In the genomic region with DNA sequence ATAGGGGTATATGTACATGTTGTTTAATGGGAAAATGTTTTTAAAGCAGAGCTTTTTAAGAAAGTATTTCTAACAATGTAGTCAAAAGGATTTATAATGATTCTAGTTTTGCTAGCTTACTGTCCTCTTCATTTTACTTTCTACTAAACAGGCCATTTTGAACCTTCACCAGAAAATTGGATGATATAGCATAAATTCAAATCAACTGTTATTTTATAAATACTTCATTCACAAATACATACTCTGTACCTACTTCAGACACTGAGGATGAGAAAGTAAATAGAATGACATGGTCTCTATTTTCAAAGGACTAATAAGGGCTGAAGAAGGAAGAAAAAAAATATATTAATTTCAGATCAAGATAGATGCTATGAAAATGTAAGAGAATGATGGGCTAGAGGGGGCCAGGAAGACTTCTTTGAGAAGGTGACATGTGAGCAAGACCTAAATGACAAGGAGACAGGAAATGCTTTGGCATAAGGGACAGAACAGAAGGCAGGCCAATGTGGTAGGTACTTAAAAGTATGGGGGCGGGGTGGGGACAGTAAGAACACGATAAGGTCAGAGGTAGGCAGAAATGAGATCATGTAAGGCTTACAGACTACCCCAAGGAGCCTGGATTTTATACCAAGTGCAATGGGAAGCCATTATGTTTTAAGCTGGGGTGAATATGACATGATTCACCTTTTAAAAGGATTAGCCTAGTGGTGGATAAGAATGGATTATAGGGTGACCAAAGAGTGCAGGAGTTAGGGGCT, we compare ENCODE assay signal across 14 cellular contexts. TPM values are rescaled to one million over a fixed set of nuclear protein-coding genes. Genes with fewer than 3 reads are reported as not detected.
DNase-seq lines count a peak whose midpoint lies in the region; ATAC-seq and TF ChIP-seq lines count a peak whose summit lies in the region.
"Had no signal": no experiment of that assay in that cellular context is flagged by ENCODE, and none has a peak within 500 bp of the region (broad histone marks: within the 10 kb centered on the region; RNA-seq: fewer than 3 reads in every experiment).

No MANE protein-coding gene starts in this region.

- CTCF ChIA-PET in activated CD4-positive, alpha-beta T cell treated with anti-CD3 and anti-CD28 coated beads for 36 hours (lab: Charles Lee): interaction anchor here (0.9 to 2.9 kb wide), 5 partner anchors 10 to 183 kb away, joined by 3 to 11 read pairs (median 5); no protein-coding TSS in a partner anchor

- intact Hi-C loops in activated CD4-positive, alpha-beta T cell treated with anti-CD3 and anti-CD28 coated beads for 36 hours (cut with DNase I, micrococcal nuclease): loop anchor here (2.0 to 10.0 kb wide), 3 partner anchors 19 to 585 kb away; partner anchors contain the start of genes PIK3CG (in 1 of the 2) and SYPL1 (in 1 of the 2)

- H3K27ac Mint-ChIP-seq in activated CD4-positive, alpha-beta T cell treated with anti-CD3 and anti-CD28 coated beads for 36 hours: peak overlapping the region; percentile 96
- H3K27ac Mint-ChIP-seq in activated naive CD8-positive, alpha-beta T cell treated with anti-CD3 and anti-CD28 coated beads, Interleukin-2, amount 10 ng/mL, durations not matched to agents 7 days and 5 days: peak overlapping the region; percentile 27

- peak overlapping the region; percentile 94 for H3K4me3 Mint-ChIP-seq in activated CD4-positive, alpha-beta T cell treated with anti-CD3 and anti-CD28 coated beads for 36 hours
- H3K4me3 Mint-ChIP-seq in activated naive CD8-positive, alpha-beta T cell treated with anti-CD3 and anti-CD28 coated beads, Interleukin-2, amount 10 ng/mL, durations not matched to agents 7 days and 5 days: peak overlapping the region; percentile 20

- no peaks in the 10 kb centered on the region for H3K9me3 Mint-ChIP-seq in activated CD4-positive, alpha-beta T cell treated with anti-CD3 and anti-CD28 coated beads for 36 hours (ENCODE audit: low read depth)
- no peaks in the 10 kb centered on the region for H3K9me3 Mint-ChIP-seq in activated naive CD8-positive, alpha-beta T cell treated with anti-CD3 and anti-CD28 coated beads, Interleukin-2, amount 10 ng/mL, durations not matched to agents 7 days and 5 days

- peaks cover 52% of the 10 kb centered on the region for H3K4me1 Mint-ChIP-seq in activated CD4-positive, alpha-beta T cell treated with anti-CD3 and anti-CD28 coated beads for 36 hours
- H3K4me1 Mint-ChIP-seq in activated naive CD8-positive, alpha-beta T cell treated with anti-CD3 and anti-CD28 coated beads, Interleukin-2, amount 10 ng/mL, durations not matched to agents 7 days and 5 days: peaks cover 48% of the 10 kb centered on the region

- ATAC-seq in activated CD4-positive, alpha-beta T cell treated with anti-CD3 and anti-CD28 coated beads for 36 hours: peak; percentile 75
- peak; percentile 8 for ATAC-seq in activated naive CD8-positive, alpha-beta T cell treated with anti-CD3 and anti-CD28 coated beads, Interleukin-2, amount 10 ng/mL, durations not matched to agents 7 days and 5 days (ENCODE audit: low read depth)
- no peak for ATAC-seq in HG02623 (IDR thresholded peaks at IDR 0.05; ENCODE audit: unreplicated experiment)

- POLR2A ChIA-PET in activated CD4-positive, alpha-beta T cell treated with anti-CD3 and anti-CD28 coated beads for 36 hours (lab: Charles Lee): interaction anchor here (0.6 to 1.4 kb wide), 7 partner anchors 10 to 183 kb away, joined by 3 to 7 read pairs (median 4); no protein-coding TSS in a partner anchor
- POLR2A ChIA-PET in activated naive CD8-positive, alpha-beta T cell treated with anti-CD3 and anti-CD28 coated beads, Interleukin-2, amount 10 ng/mL, durations not matched to agents 7 days and 5 days (lab: Charles Lee): no interaction called here

- H3K4me3 ChIP-seq in foreskin fibroblast (ENCODE audit: low read depth in 1 of 2, low read length in 2 of 2): no peak overlapping the region
- H3K4me3 ChIP-seq: MG63, tibial nerve had no signal

- no peak for TF ChIP-seq CTCF in foreskin fibroblast (IDR thresholded peaks at IDR 0.05; ENCODE audit: low read depth, low read length)

- H3K27me3 Mint-ChIP-seq in activated CD4-positive, alpha-beta T cell treated with anti-CD3 and anti-CD28 coated beads for 36 hours: no peaks in the 10 kb centered on the region
- no peaks in the 10 kb centered on the region for H3K27me3 Mint-ChIP-seq in activated naive CD8-positive, alpha-beta T cell treated with anti-CD3 and anti-CD28 coated beads, Interleukin-2, amount 10 ng/mL, durations not matched to agents 7 days and 5 days

- H3K36me3 Mint-ChIP-seq in activated CD4-positive, alpha-beta T cell treated with anti-CD3 and anti-CD28 coated beads for 36 hours (ENCODE audit: low read depth): peaks cover 86% of the 10 kb centered on the region
- peaks cover 31% of the 10 kb centered on the region for H3K36me3 Mint-ChIP-seq in activated naive CD8-positive, alpha-beta T cell treated with anti-CD3 and anti-CD28 coated beads, Interleukin-2, amount 10 ng/mL, durations not matched to agents 7 days and 5 days

- DNase-seq in activated CD4-positive, alpha-beta T cell treated with anti-CD3 and anti-CD28 coated beads for 36 hours: peak; percentile 69
- DNase-seq in activated CD4-positive, alpha-beta T cell treated with anti-CD3 and anti-CD28 coated beads, Interleukin-2, amount 50 U/mL, for 1 hour: no peak
- DNase-seq in NCI-H69 (lab: John Stamatoyannopoulos, UW): peak; percentile 20
- DNase-seq in activated naive CD8-positive, alpha-beta T cell treated with anti-CD3 and anti-CD28 coated beads, Interleukin-2, amount 10 ng/mL, durations not matched to agents 7 days and 5 days: no peak
- DNase-seq in stimulated activated CD4-positive, alpha-beta T cell treated with anti-CD3 and anti-CD28 coated beads, Interleukin-1b, Interleukin-23, amount 100 ng/mL, for 48 hours: peak; percentile 62
- DNase-seq in activated effector memory CD4-positive, alpha-beta T cell treated with anti-CD3 and anti-CD28 coated beads, Interleukin-2, amount 50 U/mL, for 16 hours: no peak
- no peak for DNase-seq in foreskin fibroblast
- DNase-seq: activated effector memory CD4-positive, alpha-beta T cell treated with Interleukin-2 at 50 U/mL for 16 hours; GOT3; MG63; NCI-H226; RPMI8226 had no signal

RNA-seq across cellular contexts. Expression of gene NAMPT, which starts 5.2 kb away (rescaled TPM):
- 1,000 to 10,000 TPM in 1 of 2 experiments, 100 to 1,000 TPM in 1; 825 to 1,205 TPM for total RNA-seq in activated CD4-positive, alpha-beta T cell treated with anti-CD3 and anti-CD28 coated beads for 36 hours
- total RNA-seq in activated naive CD8-positive, alpha-beta T cell treated with anti-CD3 and anti-CD28 coated beads, Interleukin-2, amount 10 ng/mL, durations not matched to agents 7 days and 5 days: 10 to 100 TPM; 63.8 to 65.7 TPM

Comparison
In these comparisons a context has a peak if more than half of its experiments do, and no peak if none do; other contexts are left out.
1. DNase-seq: peak in activated CD4-positive, alpha-beta T cell treated with anti-CD3 and anti-CD28 coated beads for 36 hours (single experiment), NCI-H69 (single experiment) and stimulated activated CD4-positive, alpha-beta T cell treated with anti-CD3 and anti-CD28 coated beads, Interleukin-1b, Interleukin-23, amount 100 ng/mL, for 48 hours (single experiment); none in activated CD4-positive, alpha-beta T cell treated with anti-CD3 and anti-CD28 coated beads, Interleukin-2, amount 50 U/mL, for 1 hour (single experiment), activated naive CD8-positive, alpha-beta T cell treated with anti-CD3 and anti-CD28 coated beads, Interleukin-2, amount 10 ng/mL, durations not matched to agents 7 days and 5 days (single experiment), activated effector memory CD4-positive, alpha-beta T cell treated with anti-CD3 and anti-CD28 coated beads, Interleukin-2, amount 50 U/mL, for 16 hours (single experiment) and foreskin fibroblast (0 of 2).
2. RNA of gene NAMPT, which starts 5.2 kb away (total RNA-seq): 825 to 1,205 TPM in activated CD4-positive, alpha-beta T cell treated with anti-CD3 and anti-CD28 coated beads for 36 hours; 63.8 to 65.7 TPM in activated naive CD8-positive, alpha-beta T cell treated with anti-CD3 and anti-CD28 coated beads, Interleukin-2, amount 10 ng/mL, durations not matched to agents 7 days and 5 days; every median in the first group is over 10 times any median in the second.